8 cellular contexts compared by ENCODE assay signal in genomic region chr17:40218006-40218739, GRCh38. TPM values are rescaled to one million over a fixed set of nuclear protein-coding genes. Genes with fewer than 3 reads are reported as not detected.
A peak's percentile ranks its signal among the peaks of the same experiment; 100 is the strongest.
DNase-seq lines count a peak whose midpoint lies in the region; ATAC-seq lines count a peak whose summit lies in the region.

No MANE protein-coding gene starts in this region.

- H3K27me3 ChIP-seq in layer of hippocampus (ENCODE audit: control insufficient read depth, insufficient read depth, low read length) (no peaks in the 10 kb centered on the region), thymus (ENCODE audit: control insufficient read depth, insufficient read depth) (no peaks in the 10 kb centered on the region)

- peak overlapping the region; percentile 82 for H3K4me3 Mint-ChIP-seq in activated naive CD4-positive, alpha-beta T cell treated with anti-CD3 and anti-CD28 coated beads for 36 hours
- H3K4me3 Mint-ChIP-seq in activated naive CD8-positive, alpha-beta T cell treated with anti-CD3 and anti-CD28 coated beads, Interleukin-2, amount 50 U/mL, for 24 hours = peak overlapping the region; percentile 90

- no peak for DNase-seq in activated naive CD4-positive, alpha-beta T cell treated with anti-CD3 and anti-CD28 coated beads for 36 hours
- no peak for DNase-seq in activated naive CD4-positive, alpha-beta T cell treated with anti-CD3 and anti-CD28 coated beads, Interleukin-2, amount 50 U/mL, for 16 hours
- no peak for DNase-seq in activated naive CD8-positive, alpha-beta T cell treated with anti-CD3 and anti-CD28 coated beads, Interleukin-2, amount 50 U/mL, for 24 hours
- no peak for DNase-seq in anterior cingulate cortex (lab: John Stamatoyannopoulos, UW)

- CTCF ChIA-PET in activated naive CD4-positive, alpha-beta T cell treated with anti-CD3 and anti-CD28 coated beads for 36 hours (lab: Charles Lee) = interaction anchor here (0.7 to 2.3 kb wide), 21 partner anchors 10 to 141 kb away, joined by 3 to 11 read pairs (median 4); no protein-coding TSS in a partner anchor

- H3K9me3 Mint-ChIP-seq in activated naive CD4-positive, alpha-beta T cell treated with anti-CD3 and anti-CD28 coated beads for 36 hours = no peaks in the 10 kb centered on the region
- no peaks in the 10 kb centered on the region for H3K9me3 Mint-ChIP-seq in activated naive CD8-positive, alpha-beta T cell treated with anti-CD3 and anti-CD28 coated beads, Interleukin-2, amount 50 U/mL, for 24 hours

- peak overlapping the region; percentile 95 for H3K27ac Mint-ChIP-seq in activated naive CD4-positive, alpha-beta T cell treated with anti-CD3 and anti-CD28 coated beads for 36 hours
- H3K27ac Mint-ChIP-seq in activated naive CD8-positive, alpha-beta T cell treated with anti-CD3 and anti-CD28 coated beads, Interleukin-2, amount 50 U/mL, for 24 hours = peak overlapping the region; percentile 99

- intact Hi-C loops in activated naive CD4-positive, alpha-beta T cell treated with anti-CD3 and anti-CD28 coated beads for 36 hours (cut with micrococcal nuclease) = loop anchor here (1.0 to 10.0 kb wide), 3 partner anchors 65 to 327 kb away; partner anchors contain the start of gene CASC3

- no peaks in the 10 kb centered on the region for H3K36me3 Mint-ChIP-seq in activated naive CD4-positive, alpha-beta T cell treated with anti-CD3 and anti-CD28 coated beads for 36 hours (ENCODE audit: low read depth)
- H3K36me3 Mint-ChIP-seq in activated naive CD8-positive, alpha-beta T cell treated with anti-CD3 and anti-CD28 coated beads, Interleukin-2, amount 50 U/mL, for 24 hours (ENCODE audit: low read depth) = peaks cover under 1% of the 10 kb centered on the region

- H3K27me3 Mint-ChIP-seq in activated naive CD4-positive, alpha-beta T cell treated with anti-CD3 and anti-CD28 coated beads for 36 hours (ENCODE audit: low read depth) = no peaks in the 10 kb centered on the region
- H3K27me3 Mint-ChIP-seq in activated naive CD8-positive, alpha-beta T cell treated with anti-CD3 and anti-CD28 coated beads, Interleukin-2, amount 50 U/mL, for 24 hours = no peaks in the 10 kb centered on the region

- H3K4me3 ChIP-seq in thymus (ENCODE audit: low read length) = peak overlapping the region; percentile 94

- 94% methylated on average over 7 of the region's 7 CpGs for WGBS in thymus

- H3K9me3 ChIP-seq in thymus (ENCODE audit: control insufficient read depth) = no peaks in the 10 kb centered on the region

- no peaks in the 10 kb centered on the region for H3K36me3 ChIP-seq in thymus (ENCODE audit: control insufficient read depth, insufficient read depth)

- peak; percentile 55 for ATAC-seq in activated naive CD8-positive, alpha-beta T cell treated with anti-CD3 and anti-CD28 coated beads, Interleukin-2, amount 50 U/mL, for 24 hours
- ATAC-seq in GM18870 (IDR thresholded peaks at IDR 0.05; ENCODE audit: unreplicated experiment) (no peak), HG03378 (IDR thresholded peaks at IDR 0.05; ENCODE audit: unreplicated experiment) (no peak)

- H3K27ac ChIP-seq in layer of hippocampus (ENCODE audit: low read depth, low read length) (peak overlapping the region; percentile 91), thymus (ENCODE audit: low read depth) (peak overlapping the region; percentile 86)

- H3K4me1 Mint-ChIP-seq in activated naive CD4-positive, alpha-beta T cell treated with anti-CD3 and anti-CD28 coated beads for 36 hours (ENCODE audit: low read depth) = peaks cover 22% of the 10 kb centered on the region
- peaks cover 31% of the 10 kb centered on the region for H3K4me1 Mint-ChIP-seq in activated naive CD8-positive, alpha-beta T cell treated with anti-CD3 and anti-CD28 coated beads, Interleukin-2, amount 50 U/mL, for 24 hours

- peaks cover 7% of the 10 kb centered on the region for H3K4me1 ChIP-seq in thymus (ENCODE audit: control insufficient read depth, insufficient read depth, low read length)

RNA-seq across cellular contexts. Expression of gene WIPF2, which starts 0.9 kb away (rescaled TPM):
- 10 to 100 TPM; 12.3 to 13.0 TPM for total RNA-seq in activated naive CD4-positive, alpha-beta T cell treated with anti-CD3 and anti-CD28 coated beads for 36 hours
- polyA plus RNA-seq in thymus = 9.9 TPM

RNA-seq across cellular contexts. Expression of gene RAPGEFL1, which starts 40.9 kb away (rescaled TPM):
- total RNA-seq in activated naive CD4-positive, alpha-beta T cell treated with anti-CD3 and anti-CD28 coated beads for 36 hours = 1 to 10 TPM; 3.1 to 4.0 TPM
- 17.4 TPM for polyA plus RNA-seq in thymus
